ENCODE assay signal across 9 cellular contexts in the genomic region with DNA sequence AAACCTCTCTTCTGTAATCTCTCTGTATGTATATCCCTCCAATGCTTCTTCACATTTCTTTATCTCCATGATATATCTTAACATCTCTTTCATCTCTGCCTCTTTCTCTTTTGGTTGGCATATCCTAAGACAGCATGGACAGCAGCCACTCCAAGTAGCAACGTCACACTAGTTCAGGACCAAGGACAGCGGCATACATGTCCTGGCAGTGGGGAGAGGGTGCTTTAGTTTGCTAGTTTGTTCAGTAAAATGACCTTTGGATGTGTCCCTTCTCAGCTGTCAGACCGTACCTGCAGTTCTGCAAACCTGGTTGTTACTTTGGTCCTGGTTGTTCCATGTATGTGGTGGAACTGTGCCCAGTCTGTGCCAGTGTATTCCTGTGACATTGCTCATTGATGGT.
A peak's percentile ranks its signal among the peaks of the same experiment; 100 is the strongest.
DNase-seq lines count a peak whose midpoint lies in the region; ATAC-seq, FAIRE-seq and TF ChIP-seq lines count a peak whose summit lies in the region.
"Had no signal": no experiment of that assay in that cellular context is flagged by ENCODE, and none has a peak within 500 bp of the region (broad histone marks: within the 10 kb centered on the region; RNA-seq: fewer than 3 reads in every experiment).

No MANE protein-coding gene starts in this region.

- no peak overlapping the region for H2BK20ac ChIP-seq in H1 (ENCODE audit: low read length)

- no peaks in the 10 kb centered on the region for H3K79me2 ChIP-seq in H1 (ENCODE audit: control insufficient read depth in 1 of 2, insufficient read depth in 2 of 2, low read length in 2 of 2)
- H3K79me2 ChIP-seq in neural cell (replicated peaks; ENCODE audit: insufficient read depth, low read length) = peaks cover 11% of the 10 kb centered on the region

- DNase-seq in GM13977 (ENCODE audit: low spot score) (peak; percentile 24), NB4 (ENCODE audit: low read depth) (peak; percentile 63), H1 (ENCODE audit: low read depth in 1 of 2, low spot score in 2 of 2) (peak in 1 of 2 experiments; percentile 82), SK-N-DZ (ENCODE audit: low spot score) (no peak), NCI-H510A (lab: John Stamatoyannopoulos, UW) (no peak)
- DNase-seq in NK-92 treated with Interleukin-12 subunit alpha and Interleukin-12 subunit beta, amount 100 ng/mL, for 24 hours (lab: John Stamatoyannopoulos, UW) = no peak

- peak; percentile 90 for FAIRE-seq in H1 (lab: Jason Lieb, UNC)

- H3K56ac ChIP-seq in H1 (replicated peaks; ENCODE audit: insufficient read length, low read depth, low read length) = no peak overlapping the region

- no peak for TF ChIP-seq CTCF in GM13977 (IDR thresholded peaks at IDR 0.05; ENCODE audit: extremely low read depth, insufficient read depth, missing control alignments)
- TF ChIP-seq CTCF in NB4 (IDR thresholded peaks at IDR 0.05; ENCODE audit: low read depth, low read length) = no peak
- TF ChIP-seq CTCF in H1 (IDR thresholded peaks at IDR 0.05; ENCODE audit: control extremely low read depth in 1 of 3, insufficient read depth in 1 of 3, low read depth in 1 of 3, low read length in 3 of 3) = no peak
- no peak for TF ChIP-seq CTCF in neural cell (IDR thresholded peaks at IDR 0.05; ENCODE audit: poor library complexity, severe bottlenecking)

- H2BK120ac ChIP-seq in H1 (replicated peaks; ENCODE audit: low read depth, low read length) = no peak overlapping the region

- no peak for ATAC-seq in HG02798 (IDR thresholded peaks at IDR 0.05; ENCODE audit: poor library complexity, unreplicated experiment)

- no peak overlapping the region for H3K9ac ChIP-seq in H1 (replicated peaks in 1 of 4; ENCODE audit: extremely low read depth in 1 of 4, low read depth in 3 of 4, low read length in 3 of 4)
- H3K9ac ChIP-seq in neural cell (ENCODE audit: low read length) = no peak overlapping the region

- H3K9me2 ChIP-seq in neural cell (ENCODE audit: insufficient read depth, low read length) = no peaks in the 10 kb centered on the region

- in situ Hi-C loops in GM13977 (cut with MboI; ENCODE audit: low pct_unique_long_range_greater_than_20kb, low sequenced_read_pairs, unreplicated experiment) = no loop called here

- no peaks in the 10 kb centered on the region for H3K9me3 ChIP-seq in H1 (ENCODE audit: insufficient read depth in 2 of 2, low read depth in 1 of 2, low read length in 1 of 2)
- H3K9me3 ChIP-seq in neural cell (ENCODE audit: low read length) = no peaks in the 10 kb centered on the region

- CTCF ChIA-PET in H1 (lab: Charles Lee; ENCODE audit: partially characterized antibody) = no interaction called here

- POLR2A ChIA-PET in H1 (lab: Charles Lee; ENCODE audit: partially characterized antibody) = no interaction called here

- no peak overlapping the region for H2AFZ ChIP-seq in H1 (ENCODE audit: low read length)
- no peak overlapping the region for H2AFZ ChIP-seq in neural cell (ENCODE audit: low read depth, low read length)
- H2AFZ ChIP-seq: PC-9 had no signal

- H2BK12ac ChIP-seq in H1 (ENCODE audit: low read depth, low read length) = no peak overlapping the region

- no peaks in the 10 kb centered on the region for H3F3A ChIP-seq in neural cell (ENCODE audit: insufficient read depth, low read length, poor library complexity, severe bottlenecking)

- no peaks in the 10 kb centered on the region for H3K23me2 ChIP-seq in H1 (ENCODE audit: low read depth, low read length)

- H3K27me3 ChIP-seq in H1 (replicated peaks in 1 of 4; ENCODE audit: control insufficient read depth in 3 of 4, extremely low read depth in 1 of 4, insufficient read depth in 3 of 4, low read length in 3 of 4) (no peaks in the 10 kb centered on the region), neural cell (ENCODE audit: insufficient read depth, low read depth, low read length) (no peaks in the 10 kb centered on the region)

- TF ChIP-seq EP300 in H1 (IDR thresholded peaks at IDR 0.05; ENCODE audit: borderline replicate concordance in 1 of 2, low read depth in 2 of 2, low read length in 2 of 2) (no peak), neural cell (conservative IDR thresholded peaks at IDR 0.05; ENCODE audit: poor library complexity, severe bottlenecking) (no peak)

- H2AK5ac ChIP-seq in H1 (ENCODE audit: low read depth, low read length) = no peak overlapping the region

- TF ChIP-seq POLR2A in NB4 (IDR thresholded peaks at IDR 0.05; ENCODE audit: extremely low read depth, insufficient read length) = no peak
- no peak for TF ChIP-seq POLR2A in H1 (IDR thresholded peaks at IDR 0.05; ENCODE audit: control extremely low read depth in 1 of 2, low read depth in 2 of 2, low read length in 2 of 2)

- H3K4me3 ChIP-seq in NB4 (ENCODE audit: low read depth, low read length) (no peak overlapping the region), H1 (ENCODE audit: extremely low read depth in 1 of 4, insufficient read depth in 2 of 4, low read depth in 3 of 4, low read length in 4 of 4) (no peak overlapping the region), neural cell (ENCODE audit: low read length) (no peak overlapping the region)
- H3K4me3 ChIP-seq: PC-9 had no signal

- no peak overlapping the region for H3K27ac ChIP-seq in H1 (ENCODE audit: low read depth, low read length)
- no peak overlapping the region for H3K27ac ChIP-seq in neural cell (ENCODE audit: low read length)
- H3K27ac ChIP-seq: PC-9 had no signal

- TF ChIP-seq RAD21 in H1 (IDR thresholded peaks at IDR 0.05 in 1 of 2, conservative IDR thresholded peaks at IDR 0.05 in 1 of 2; ENCODE audit: low read depth in 2 of 2, low read length in 2 of 2) (no peak), neural cell (conservative IDR thresholded peaks at IDR 0.05) (no peak)

- no peak overlapping the region for H4K8ac ChIP-seq in H1 (ENCODE audit: extremely low read depth, insufficient read depth, low read length)

- no peak overlapping the region for H2BK5ac ChIP-seq in H1 (ENCODE audit: low read depth, low read length)

- H3K4ac ChIP-seq in H1 (replicated peaks; ENCODE audit: insufficient read length, low read depth, low read length) = no peak overlapping the region

- H3K4me2 ChIP-seq in H1 (ENCODE audit: insufficient read depth in 1 of 2, low read depth in 2 of 2, low read length in 2 of 2) (no peak overlapping the region), neural cell (ENCODE audit: low read length) (no peak overlapping the region)
- H3K4me2 ChIP-seq: PC-9 had no signal

- no peak overlapping the region for H4K5ac ChIP-seq in H1 (ENCODE audit: insufficient read length, low read depth, low read length)

- no peak overlapping the region for H3K23ac ChIP-seq in H1 (ENCODE audit: insufficient read length)

- H4K91ac ChIP-seq in H1 (replicated peaks; ENCODE audit: insufficient read length, low read length) = no peak overlapping the region

- H3K4me1 ChIP-seq in H1 (replicated peaks in 1 of 4; ENCODE audit: control insufficient read depth in 3 of 4, insufficient read depth in 4 of 4, low read length in 3 of 4) = no peaks in the 10 kb centered on the region

- H4K20me1 ChIP-seq in H1 (replicated peaks in 1 of 2; ENCODE audit: control insufficient read depth in 1 of 2, insufficient read depth in 2 of 2, low read length in 2 of 2) = peaks cover 0 to 3% of the 10 kb centered on the region in 2 experiments
- no peaks in the 10 kb centered on the region for H4K20me1 ChIP-seq in neural cell (ENCODE audit: insufficient read depth)

- 51% methylated on average over 3 of the region's 3 CpGs; no CpG with 5 or more reads in 1 of the 2 experiments for WGBS in H1 (ENCODE audit: extremely low coverage in 1 of 2, insufficient coverage in 1 of 2, insufficient read length in 1 of 2, insufficient replicate concordance in 2 of 2, low coverage in 1 of 2, low lambda C conversion rate in 2 of 2, missing lambda C conversion rate in 1 of 2), 2 experiments

- no peak overlapping the region for H3K14ac ChIP-seq in H1 (ENCODE audit: insufficient read length)

- H2BK15ac ChIP-seq in H1 (ENCODE audit: low read length) = no peak overlapping the region

- no peak overlapping the region for H3K18ac ChIP-seq in H1 (ENCODE audit: extremely low read depth, low read length)

- H3K79me1 ChIP-seq in H1 (ENCODE audit: low read depth, low read length) = no peaks in the 10 kb centered on the region

- no peaks in the 10 kb centered on the region for H3K36me3 ChIP-seq in H1 (ENCODE audit: control insufficient read depth in 2 of 4, insufficient read depth in 4 of 4, low read length in 3 of 4)
- no peaks in the 10 kb centered on the region for H3K36me3 ChIP-seq in neural cell (ENCODE audit: insufficient read depth, low read length)

TF ChIP-seq in H1, 55 proteins besides CTCF, POLR2A, EP300 and RAD21 (continues in another document):
- TF ChIP-seq SIN3A (conservative IDR thresholded peaks at IDR 0.05 in 1 of 2, IDR thresholded peaks at IDR 0.05 in 1 of 2; ENCODE audit: low read depth in 1 of 2, low read length in 2 of 2) = peak; percentile 88 to 95
- TF ChIP-seq SUZ12 (IDR thresholded peaks at IDR 0.05; ENCODE audit: low read length) = no peak
- no peak for TF ChIP-seq SRF (IDR thresholded peaks at IDR 0.05; ENCODE audit: low read depth, low read length)
- TF ChIP-seq JUND (IDR thresholded peaks at IDR 0.05; ENCODE audit: low read length) = no peak
- TF ChIP-seq RBBP5 (IDR thresholded peaks at IDR 0.05; ENCODE audit: borderline replicate concordance, low read depth, low read length) = no peak
- TF ChIP-seq FOSL1 (IDR thresholded peaks at IDR 0.05; ENCODE audit: insufficient read depth, low read depth, low read length) = no peak
- TF ChIP-seq TEAD4 (IDR thresholded peaks at IDR 0.05; ENCODE audit: low read depth, low read length) = no peak
- no peak for TF ChIP-seq GTF2F1 (IDR thresholded peaks at IDR 0.05; ENCODE audit: borderline replicate concordance, low read depth, low read length)
- no peak for TF ChIP-seq SP1 (IDR thresholded peaks at IDR 0.05; ENCODE audit: low read depth, low read length)
- no peak for TF ChIP-seq SIRT6 (IDR thresholded peaks at IDR 0.05; ENCODE audit: low read length)

TF ChIP-seq in neural cell, 6 proteins besides CTCF, POLR2A, EP300 and RAD21 (continues in another document):
- TF ChIP-seq POLR2AphosphoS5 (IDR thresholded peaks at IDR 0.05) = no peak
- TF ChIP-seq TAF1 (IDR thresholded peaks at IDR 0.05; ENCODE audit: low read depth) = no peak

Comparison
In these comparisons a context has a peak if more than half of its experiments do, and no peak if none do; other contexts are left out.
1. DNase-seq: peak in GM13977 (single experiment) and NB4 (single experiment); none in SK-N-DZ (single experiment), NK-92 treated with Interleukin-12 subunit alpha and Interleukin-12 subunit beta, amount 100 ng/mL, for 24 hours (single experiment) and NCI-H510A (single experiment).